Comparison of ENCODE assay signal across 8 cellular contexts in genomic region chr5:53560028-53560427, GRCh38. TPM values are rescaled to one million over a fixed set of nuclear protein-coding genes. Genes with fewer than 3 reads are reported as not detected.
DNase-seq lines count a peak whose midpoint lies in the region; ATAC-seq and TF ChIP-seq lines count a peak whose summit lies in the region.

No MANE protein-coding gene starts in this region.

- intact Hi-C loops in adrenal gland (cut with DNase I) = no loop called here

- peak; percentile 19 for ATAC-seq in GM19395 (IDR thresholded peaks at IDR 0.05; ENCODE audit: unreplicated experiment)

- peak overlapping the region; percentile 93 for H3K9ac ChIP-seq in HUES64 (ENCODE audit: low read depth, low read length)

- H3K9me3 ChIP-seq in HUES64 (ENCODE audit: insufficient read depth, low read depth, low read length) (peaks cover 11% of the 10 kb centered on the region), mononuclear cell (ENCODE audit: low read depth, low read length) (peaks cover 5% of the 10 kb centered on the region), adrenal gland (replicated peaks in 1 of 3) (no peaks in the 10 kb centered on the region)

- peak; percentile 4 for DNase-seq in Ammon's horn (ENCODE audit: low spot score)
- no peak for DNase-seq in caudate nucleus (lab: John Stamatoyannopoulos, UW)
- DNase-seq in NCI-H526 treated with DMSO at 0.1 percent for 48 hours (lab: John Stamatoyannopoulos, UW) = no peak
- DNase-seq in MV-4-11 (lab: John Stamatoyannopoulos, UW) = no peak
- no peak for DNase-seq in adrenal gland

- 72% methylated on average over 3 of the region's 5 CpGs for WGBS in HUES64
- WGBS in adrenal gland, 4 donors = 10 to 26% (median 17%) methylated on average over 5 of the region's 5 CpGs

- TF ChIP-seq CTCF in adrenal gland (IDR thresholded peaks at IDR 0.05) = no peak

- TF ChIP-seq POLR2A in adrenal gland (IDR thresholded peaks at IDR 0.05) = no peak

- H3K36me3 ChIP-seq in HUES64 (ENCODE audit: insufficient read depth, low read length) (no peaks in the 10 kb centered on the region; the same call in 1 of the 2 replicates), adrenal gland (replicated peaks in 1 of 2) (no peaks in the 10 kb centered on the region)

- H3K4me1 ChIP-seq in HUES64 (ENCODE audit: insufficient read depth, low read length) (peaks cover 7% of the 10 kb centered on the region; the same call in 1 of the 2 replicates), mononuclear cell (ENCODE audit: insufficient read depth, low read length) (peaks cover 13% of the 10 kb centered on the region), adrenal gland (replicated peaks in 1 of 2) (peaks cover 13 to 17% of the 10 kb centered on the region in 2 donors)

- H3K27me3 ChIP-seq in HUES64 (ENCODE audit: insufficient read depth, low read length) (no peaks in the 10 kb centered on the region), mononuclear cell (ENCODE audit: insufficient read depth, low read length) (peaks cover 16% of the 10 kb centered on the region), adrenal gland (no peaks in the 10 kb centered on the region)

- H3K4me3 ChIP-seq in HUES64 (ENCODE audit: low read length) = peak overlapping the region; percentile 95
- H3K4me3 ChIP-seq in mononuclear cell (ENCODE audit: low read length) = peak overlapping the region; percentile 91
- H3K4me3 ChIP-seq in adrenal gland = peak overlapping the region in 2 of 4 donors; percentile 74 to 95

- peak overlapping the region; percentile 79 for H3K27ac ChIP-seq in HUES64 (ENCODE audit: low read depth, low read length)
- H3K27ac ChIP-seq in caudate nucleus (ENCODE audit: low read depth, low read length) = peak overlapping the region; percentile 53
- H3K27ac ChIP-seq in adrenal gland = peak overlapping the region in 1 of 5 donors; percentile 82

RNA-seq across cellular contexts. Expression of gene NDUFS4, which starts 0.4 kb away (rescaled TPM):
- 98.8 TPM for polyA plus RNA-seq in HUES64 (2013, experiment 1 of 2)
- 123 TPM for polyA plus RNA-seq in HUES64 (2013, experiment 2 of 2)
- 28.7 TPM for total RNA-seq in mononuclear cell
- total RNA-seq in adrenal gland = 100 to 1,000 TPM in 3 of 8 donors, 10 to 100 TPM in 5; 75.4 to 128 (median 93.0) TPM
- 100 to 1,000 TPM in 1 of 3 donors, 10 to 100 TPM in 2; 39.8 to 177 (median 48.3) TPM for polyA plus RNA-seq in adrenal gland
